ENCODE assay signal across 24 cellular contexts in the genomic region with DNA sequence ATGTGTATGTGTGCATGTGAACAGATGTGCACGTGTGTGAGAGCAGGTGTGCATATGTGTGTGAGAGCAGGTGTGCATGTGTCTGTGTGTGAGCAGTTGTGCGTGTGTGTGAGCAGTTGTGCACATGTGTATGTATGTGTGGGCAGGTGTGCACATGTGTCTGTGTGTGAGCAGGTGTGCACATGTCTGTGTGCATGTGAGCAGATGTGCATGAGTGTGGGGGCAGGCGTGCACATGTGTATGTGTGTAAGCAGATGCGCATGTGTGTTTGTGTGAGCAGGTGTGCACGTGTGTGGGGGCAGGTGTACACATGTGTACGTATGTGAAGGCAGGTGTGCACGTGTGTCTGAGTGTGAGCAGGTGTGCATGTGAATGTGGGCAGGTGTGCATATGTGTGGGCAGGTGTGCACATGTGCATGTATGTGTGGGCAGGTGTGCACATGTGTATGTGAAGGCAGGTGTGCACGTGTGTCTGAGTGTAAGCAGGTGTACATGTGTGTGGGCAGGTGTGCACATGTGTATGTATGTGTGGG.
"Had no signal": no experiment of that assay in that cellular context is flagged by ENCODE, and none has a peak within 500 bp of the region (broad histone marks: within the 10 kb centered on the region; RNA-seq: fewer than 3 reads in every experiment).

No MANE protein-coding gene starts in this region.

- H3K36me3 ChIP-seq: MG63, SJSA1 had no signal

- H3K27me3 ChIP-seq: MG63, SJSA1 had no signal

- H3K4me3 ChIP-seq: MG63, SJSA1, SK-N-MC had no signal

- FAIRE-seq: RCC 7860 had no signal

- DNase-seq: Karpas-422, KG1, MG63, NCI-H1092, NCI-H1105 treated with DMSO at 0.1 percent for 48 hours, NCI-H1417 treated with DMSO at 0.1 percent for 48 hours, NCI-H146, NCI-H1694 treated with DMSO at 0.1 percent for 48 hours, NCI-H1930, NCI-H2081, NCI-H2107, NCI-H226, NCI-H446, NCI-H510A, NCI-H524 treated with DMSO at 0.1 percent for 48 hours, NCI-H69, NCI-H774, Right ventricle myocardium superior, RPMI8226, SIG-M5 had no signal

- H3K27ac ChIP-seq: HL-60, SJSA1, SK-N-MC had no signal

- H3K4me1 ChIP-seq: SJSA1 had no signal

- H3K9me3 ChIP-seq: MG63, SJSA1 had no signal
